ENCODE assay signal across 17 cellular contexts in the genomic region with DNA sequence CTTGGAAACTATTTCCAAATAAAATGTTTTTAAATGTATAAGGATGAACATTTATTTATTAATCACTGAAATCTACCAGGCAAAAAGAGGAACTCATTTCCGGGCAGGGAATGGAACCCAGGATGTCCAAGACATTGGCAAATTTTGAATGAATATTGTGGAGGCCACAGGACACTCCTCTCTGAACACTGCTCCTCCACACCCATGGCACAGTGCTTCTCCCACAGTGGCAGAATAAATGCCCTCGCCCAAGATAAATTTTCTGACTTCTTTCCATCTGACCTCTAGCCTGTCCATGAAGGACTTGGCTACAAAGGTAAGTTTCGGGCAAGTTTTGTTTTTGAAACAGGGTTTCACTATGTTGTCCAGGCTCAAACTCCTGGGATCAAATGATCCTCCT. TPM values are rescaled to one million over a fixed set of nuclear protein-coding genes. Genes with fewer than 3 reads are reported as not detected.
DNase-seq lines count a peak whose midpoint lies in the region; ATAC-seq and TF ChIP-seq lines count a peak whose summit lies in the region.
"Had no signal": no experiment of that assay in that cellular context is flagged by ENCODE, and none has a peak within 500 bp of the region (broad histone marks: within the 10 kb centered on the region; RNA-seq: fewer than 3 reads in every experiment).

No MANE protein-coding gene starts in this region.

- H3K36me3 ChIP-seq in mammary epithelial cell (ENCODE audit: insufficient read depth, low read length) (no peaks in the 10 kb centered on the region), mucosa of stomach (ENCODE audit: control insufficient read depth, insufficient read depth, low read length) (no peaks in the 10 kb centered on the region), transverse colon (no peaks in the 10 kb centered on the region)
- H3K36me3 ChIP-seq in CD8-positive, alpha-beta memory T cell (ENCODE audit: insufficient read depth, low read length), result no peaks in the 10 kb centered on the region

- no peak for TF ChIP-seq EP300 in transverse colon (IDR thresholded peaks at IDR 0.05; ENCODE audit: low read depth)

- WGBS in mammary epithelial cell (ENCODE audit: low coverage, missing lambda C conversion rate), result 98% methylated on average over 3 of the region's 3 CpGs
- WGBS in transverse colon (ENCODE audit: low coverage in 1 of 2), 2 donors, result 85% methylated on average over 3 of the region's 3 CpGs

- no peak for TF ChIP-seq POLR2A in transverse colon (IDR thresholded peaks at IDR 0.05)

- H3K4me2 ChIP-seq in mammary epithelial cell (ENCODE audit: insufficient read depth, low read depth, low read length), result no peak overlapping the region

- DNase-seq in MCF 10A (ENCODE audit: unreplicated experiment), result no peak
- DNase-seq in mammary epithelial cell, result no peak
- no peak for DNase-seq in activated naive CD8-positive, alpha-beta T cell treated with anti-CD3 and anti-CD28 coated beads, Interleukin-2, amount 50 U/mL, for 24 hours
- DNase-seq in transverse colon, result no peak
- no peak for DNase-seq in germinal center (ENCODE audit: low spot score)
- no peak for DNase-seq in kidney glomerular epithelial cell (lab: John Stamatoyannopoulos, UW)
- DNase-seq in CD8-positive, alpha-beta memory T cell, result no peak
- DNase-seq: activated CD4-positive, alpha-beta T cell treated with anti-CD3 and anti-CD28 coated beads for 1 hour; activated effector memory CD4-positive, alpha-beta T cell treated with Interleukin-2 at 50 U/mL for 16 hours; DMS53; NCI-H1417 treated with DMSO at 0.1 percent for 48 hours; NCI-H446 treated with DMSO at 0.1 percent for 48 hours; PC-3; small intestine; T-helper 1 cell had no signal

- H3K4me1 ChIP-seq in mammary epithelial cell (ENCODE audit: insufficient read depth, low read length) (peaks cover 31% of the 10 kb centered on the region), mucosa of stomach (ENCODE audit: control insufficient read depth, insufficient read depth, low read length) (peaks cover 84% of the 10 kb centered on the region), transverse colon (peaks cover 22 to 67% (median 42%) of the 10 kb centered on the region in 4 donors)
- peaks cover 28% of the 10 kb centered on the region for H3K4me1 ChIP-seq in CD8-positive, alpha-beta memory T cell (ENCODE audit: insufficient read depth, low read length)

- H3K9me3 Mint-ChIP-seq in MCF 10A (ENCODE audit: unreplicated experiment), result no peaks in the 10 kb centered on the region
- H3K9me3 Mint-ChIP-seq in activated naive CD8-positive, alpha-beta T cell treated with anti-CD3 and anti-CD28 coated beads, Interleukin-2, amount 50 U/mL, for 24 hours, result no peaks in the 10 kb centered on the region
- no peaks in the 10 kb centered on the region for H3K9me3 Mint-ChIP-seq in CD8-positive, alpha-beta memory T cell
- H3K9me3 Mint-ChIP-seq: neural crest cell had no signal

- BruUV-seq in MCF 10A (replicated peaks; lab: Mats Ljungman, UMichigan) (no TSS peak), mammary epithelial cell (replicated peaks; lab: Mats Ljungman, UMichigan) (no TSS peak)

- CTCF ChIA-PET in MCF 10A (lab: Yijun Ruan, JAX), result interaction anchor here (0.6 to 2.2 kb wide), 5 partner anchors 11 to 93 kb away, joined by 3 to 9 read pairs (median 4); no protein-coding TSS in a partner anchor
- CTCF ChIA-PET in mammary epithelial cell (lab: Charles Lee; ENCODE audit: low non-redundant PET), result no interaction called here
- CTCF ChIA-PET in CD8-positive, alpha-beta memory T cell (lab: Charles Lee), result no interaction called here

- H3K27me3 ChIP-seq in mammary epithelial cell (ENCODE audit: insufficient read depth, low read length) (no peaks in the 10 kb centered on the region), mucosa of stomach (ENCODE audit: control insufficient read depth, insufficient read depth, low read length) (no peaks in the 10 kb centered on the region), transverse colon (no peaks in the 10 kb centered on the region)
- no peaks in the 10 kb centered on the region for H3K27me3 ChIP-seq in CD8-positive, alpha-beta memory T cell (ENCODE audit: insufficient read depth, low read length, poor library complexity, severe bottlenecking)

- H3K27ac Mint-ChIP-seq in MCF 10A (ENCODE audit: low read depth, unreplicated experiment), result peak overlapping the region; percentile 87
- peak overlapping the region; percentile 64 for H3K27ac Mint-ChIP-seq in activated naive CD8-positive, alpha-beta T cell treated with anti-CD3 and anti-CD28 coated beads, Interleukin-2, amount 50 U/mL, for 24 hours
- peak overlapping the region in 2 of 8 donors; percentile 25 to 46 for H3K27ac Mint-ChIP-seq in CD8-positive, alpha-beta memory T cell

- H3K4me3 ChIP-seq in mammary epithelial cell (replicated peaks in 1 of 3; ENCODE audit: insufficient read depth in 1 of 3, low read depth in 2 of 3, low read length in 3 of 3), result no peak overlapping the region
- no peak overlapping the region for H3K4me3 ChIP-seq in mucosa of stomach (ENCODE audit: low read length)
- no peak overlapping the region for H3K4me3 ChIP-seq in transverse colon
- no peak overlapping the region for H3K4me3 ChIP-seq in CD8-positive, alpha-beta memory T cell (ENCODE audit: low read length)

- H3K9me3 ChIP-seq in mammary epithelial cell (replicated peaks; ENCODE audit: insufficient read depth, low read length) (no peaks in the 10 kb centered on the region), mucosa of stomach (ENCODE audit: control insufficient read depth, low read length) (no peaks in the 10 kb centered on the region), transverse colon (no peaks in the 10 kb centered on the region)
- no peaks in the 10 kb centered on the region for H3K9me3 ChIP-seq in CD8-positive, alpha-beta memory T cell (ENCODE audit: low read length)

- H3K27me3 Mint-ChIP-seq in MCF 10A (ENCODE audit: insufficient read depth, unreplicated experiment), result no peaks in the 10 kb centered on the region
- no peaks in the 10 kb centered on the region for H3K27me3 Mint-ChIP-seq in activated naive CD8-positive, alpha-beta T cell treated with anti-CD3 and anti-CD28 coated beads, Interleukin-2, amount 50 U/mL, for 24 hours
- H3K27me3 Mint-ChIP-seq in CD8-positive, alpha-beta memory T cell, result no peaks in the 10 kb centered on the region

- intact Hi-C loops in MCF 10A (cut with micrococcal nuclease) (no loop called here), mammary epithelial cell (cut with micrococcal nuclease) (no loop called here), transverse colon (cut with DNase I; ENCODE audit: low total_unique reads) (no loop called here)

- dilution Hi-C loops in mammary epithelial cell (cut with HindIII; ENCODE audit: low sequenced_read_pairs), result no loop called here

- H3K79me2 ChIP-seq in mammary epithelial cell (ENCODE audit: insufficient read depth, low read length), result peaks cover 99% of the 10 kb centered on the region

- in situ Hi-C loops in mammary epithelial cell (cut with MboI; ENCODE audit: low sequenced_read_pairs in 2 of 2), result no loop called here
- in situ Hi-C loops in transverse colon (cut with MboI; ENCODE audit: low pct_ligation_motif_present in 1 of 4, low pct_unique_long_range_greater_than_20kb in 1 of 4, low sequenced_read_pairs in 3 of 4), result no loop called here

- no peak for TF ChIP-seq CTCF in MCF 10A (IDR thresholded peaks at IDR 0.05; ENCODE audit: unreplicated experiment)
- TF ChIP-seq CTCF in mammary epithelial cell (conservative IDR thresholded peaks at IDR 0.05 in 1 of 2, IDR thresholded peaks at IDR 0.05 in 1 of 2; ENCODE audit: extremely low read depth in 1 of 2, insufficient read depth in 1 of 2, low read depth in 1 of 2, low read length in 2 of 2), result no peak
- TF ChIP-seq CTCF in transverse colon (IDR thresholded peaks at IDR 0.05), result no peak

- POLR2A ChIA-PET in MCF 10A (lab: Yijun Ruan, JAX), result interaction anchor here (5.8 kb wide), 1 partner anchor 12 kb away, joined by 35 read pairs; no protein-coding TSS in a partner anchor
- POLR2A ChIA-PET in CD8-positive, alpha-beta memory T cell (lab: Charles Lee), result no interaction called here

- no peak overlapping the region for H2AFZ ChIP-seq in mammary epithelial cell (ENCODE audit: low read depth, low read length)

- no peak overlapping the region for H3K4me3 Mint-ChIP-seq in MCF 10A (ENCODE audit: unreplicated experiment)
- no peak overlapping the region for H3K4me3 Mint-ChIP-seq in activated naive CD8-positive, alpha-beta T cell treated with anti-CD3 and anti-CD28 coated beads, Interleukin-2, amount 50 U/mL, for 24 hours
- H3K4me3 Mint-ChIP-seq in CD8-positive, alpha-beta memory T cell, result no peak overlapping the region
- H3K4me3 Mint-ChIP-seq: neural crest cell had no signal

- ATAC-seq in activated naive CD8-positive, alpha-beta T cell treated with anti-CD3 and anti-CD28 coated beads, Interleukin-2, amount 50 U/mL, for 24 hours, result no peak
- ATAC-seq: PC-3 had no signal

- peaks cover 79% of the 10 kb centered on the region for H3K4me1 Mint-ChIP-seq in MCF 10A (ENCODE audit: insufficient read depth, unreplicated experiment)
- peaks cover 36% of the 10 kb centered on the region for H3K4me1 Mint-ChIP-seq in activated naive CD8-positive, alpha-beta T cell treated with anti-CD3 and anti-CD28 coated beads, Interleukin-2, amount 50 U/mL, for 24 hours
- peaks cover 33 to 41% (median 34%) of the 10 kb centered on the region in 3 donors for H3K4me1 Mint-ChIP-seq in CD8-positive, alpha-beta memory T cell

- H3K27ac ChIP-seq in mammary epithelial cell (ENCODE audit: insufficient read depth, low read depth, low read length) (no peak overlapping the region), transverse colon (peak overlapping the region in 3 of 4 donors; percentile 71 to 75 (median 73))
- H3K27ac ChIP-seq in CD8-positive, alpha-beta memory T cell (ENCODE audit: low read depth, low read length), result no peak overlapping the region

- no peak overlapping the region for H3K9ac ChIP-seq in mammary epithelial cell (ENCODE audit: insufficient read depth, low read length)
- peak overlapping the region; percentile 16 for H3K9ac ChIP-seq in mucosa of stomach (ENCODE audit: low read length)

- H4K20me1 ChIP-seq in mammary epithelial cell (ENCODE audit: insufficient read depth, low read length), result no peaks in the 10 kb centered on the region

- peaks cover 52% of the 10 kb centered on the region for H3K36me3 Mint-ChIP-seq in MCF 10A (ENCODE audit: insufficient read depth, unreplicated experiment)
- no peaks in the 10 kb centered on the region for H3K36me3 Mint-ChIP-seq in activated naive CD8-positive, alpha-beta T cell treated with anti-CD3 and anti-CD28 coated beads, Interleukin-2, amount 50 U/mL, for 24 hours (ENCODE audit: low read depth)
- peaks cover 0 to 21% (median 4%) of the 10 kb centered on the region in 3 donors for H3K36me3 Mint-ChIP-seq in CD8-positive, alpha-beta memory T cell

RNA-seq across cellular contexts. Expression of a gene that starts 39.0 kb away (rescaled TPM):
- total RNA-seq in MCF 10A (2022), result 64.3 and 93.9 TPM in 2 replicates
- 10 to 100 TPM; 31.0 to 58.3 TPM for total RNA-seq in mammary epithelial cell
- 26.4 TPM for polyA plus RNA-seq in mammary epithelial cell
- polyA minus RNA-seq in mammary epithelial cell, result 68.5 TPM
- 10 to 100 TPM; 27.3 to 40.3 (median 33.6) TPM for total RNA-seq in transverse colon
- total RNA-seq in CD8-positive, alpha-beta memory T cell, result 10 to 100 TPM; 21.2 to 22.7 TPM
- polyA plus RNA-seq in CD8-positive, alpha-beta memory T cell, result 1.7 TPM

Comparison
In these comparisons a context has a peak if more than half of its experiments do, and no peak if none do; other contexts are left out.
1. H3K27ac ChIP-seq: peak in transverse colon (3 of 4); none in mammary epithelial cell (single experiment) and CD8-positive, alpha-beta memory T cell (single experiment).